Comparison of ENCODE assay signal across 14 cellular contexts in genomic region chr1:174969977-174970376, GRCh38. TPM values are rescaled to one million over a fixed set of nuclear protein-coding genes. Genes with fewer than 3 reads are reported as not detected.
DNase-seq lines count a peak whose midpoint lies in the region; ATAC-seq, FAIRE-seq and TF ChIP-seq lines count a peak whose summit lies in the region.
"Had no signal": no experiment of that assay in that cellular context is flagged by ENCODE, and none has a peak within 500 bp of the region (broad histone marks: within the 10 kb centered on the region; RNA-seq: fewer than 3 reads in every experiment).

No MANE protein-coding gene starts in this region.

- TF ChIP-seq POLR2A in ovary (IDR thresholded peaks at IDR 0.05), result no peak

- H3K27ac Mint-ChIP-seq in CD4-positive, alpha-beta T cell, result peak overlapping the region; percentile 95
- H3K27ac Mint-ChIP-seq in immature natural killer cell, result peak overlapping the region; percentile 91 to 99 (median 96)

- no peaks in the 10 kb centered on the region for H3K27me3 Mint-ChIP-seq in CD4-positive, alpha-beta T cell
- H3K27me3 Mint-ChIP-seq in immature natural killer cell (ENCODE audit: low read depth in 3 of 3), result peaks cover 13 to 21% (median 20%) of the 10 kb centered on the region in 3 donors
- H3K27me3 Mint-ChIP-seq: activated B cell treated with CpG ODN at 0.5 μM for 24 hours had no signal

- no peak for TF ChIP-seq EP300 in ovary (IDR thresholded peaks at IDR 0.05)

- POLR2A ChIA-PET in CD4-positive, alpha-beta T cell (lab: Charles Lee), result interaction anchor here (1.4 to 10.4 kb wide), 5 partner anchors 9 to 87 kb away, joined by 5 to 338 read pairs (median 22); partner anchors contain the start of gene CACYBP

- H3K36me3 ChIP-seq in ovary, result no peaks in the 10 kb centered on the region

- peaks cover 12% of the 10 kb centered on the region for H3K4me1 ChIP-seq in ovary (ENCODE audit: insufficient read depth)

- H3K4me3 ChIP-seq in ovary, result no peak overlapping the region
- H3K4me3 ChIP-seq: left lung had no signal

- DNase-seq in CD4-positive, alpha-beta T cell, result no peak
- DNase-seq in RCC 7860 (ENCODE audit: low spot score) (peak; percentile 20), immature natural killer cell (peak; percentile 68 to 74 (median 73)), COLO668 (lab: John Stamatoyannopoulos, UW; ENCODE audit: unreplicated experiment) (no peak), ovary (no peak)
- DNase-seq: activated B cell treated with CpG ODN at 0.5 μM for 24 hours; effector CD4-positive, alpha-beta T cell; GDM1; left lung; NCI-H526; posterior cingulate gyrus had no signal

- H3K27me3 ChIP-seq in CD4-positive, alpha-beta T cell (ENCODE audit: control insufficient read depth, insufficient read depth, low read length), result no peaks in the 10 kb centered on the region
- H3K27me3 ChIP-seq in ovary, result no peaks in the 10 kb centered on the region
- H3K27me3 ChIP-seq: left lung had no signal

- peaks cover 27% of the 10 kb centered on the region for H3K36me3 Mint-ChIP-seq in CD4-positive, alpha-beta T cell (ENCODE audit: low read depth)
- peaks cover 14 to 18% (median 16%) of the 10 kb centered on the region in 3 donors for H3K36me3 Mint-ChIP-seq in immature natural killer cell

- intact Hi-C loops in CD4-positive, alpha-beta T cell (cut with DNase I, micrococcal nuclease), result loop anchor here (2.0 to 5.0 kb wide), 5 partner anchors 13 to 173 kb away; no protein-coding TSS in a partner anchor
- intact Hi-C loops in ovary (cut with DNase I), result no loop called here

- TF ChIP-seq CTCF in CD4-positive, alpha-beta T cell (IDR thresholded peaks at IDR 0.05), result no peak
- no peak for TF ChIP-seq CTCF in ovary (IDR thresholded peaks at IDR 0.05)

- ATAC-seq in CD4-positive, alpha-beta T cell (ENCODE audit: poor library complexity), result no peak
- peak; percentile 31 for ATAC-seq in GM19463 (IDR thresholded peaks at IDR 0.05; ENCODE audit: unreplicated experiment)
- ATAC-seq in GM19023 (IDR thresholded peaks at IDR 0.05; ENCODE audit: unreplicated experiment), result no peak
- no peak for ATAC-seq in HG02938 (IDR thresholded peaks at IDR 0.05; ENCODE audit: unreplicated experiment)
- ATAC-seq: left lung had no signal

- no peaks in the 10 kb centered on the region for H3K9me3 ChIP-seq in CD4-positive, alpha-beta T cell (ENCODE audit: control insufficient read depth, low read length)
- no peaks in the 10 kb centered on the region for H3K9me3 ChIP-seq in ovary
- H3K9me3 ChIP-seq: left lung had no signal

- no peaks in the 10 kb centered on the region for H3K9me3 Mint-ChIP-seq in CD4-positive, alpha-beta T cell
- H3K9me3 Mint-ChIP-seq in immature natural killer cell, result no peaks in the 10 kb centered on the region
- H3K9me3 Mint-ChIP-seq: activated B cell treated with CpG ODN at 0.5 μM for 24 hours had no signal

- peak overlapping the region; percentile 50 for H3K4me3 Mint-ChIP-seq in CD4-positive, alpha-beta T cell
- H3K4me3 Mint-ChIP-seq in immature natural killer cell, result peak overlapping the region; percentile 78 to 88 (median 83)

- FAIRE-seq in RCC 7860 (lab: Jason Lieb, UNC), result peak; percentile 18

- WGBS in ovary, 3 donors, result 77 to 94% (median 83%) methylated on average over 1 of the region's 1 CpG

- H3K4me1 Mint-ChIP-seq in CD4-positive, alpha-beta T cell (ENCODE audit: low read depth), result peaks cover 60% of the 10 kb centered on the region
- H3K4me1 Mint-ChIP-seq in immature natural killer cell, result peaks cover 80 to 91% of the 10 kb centered on the region in 2 donors

- CTCF ChIA-PET in CD4-positive, alpha-beta T cell (lab: Charles Lee), result interaction anchor here (1.1 to 1.2 kb wide), 2 partner anchors 20 to 60 kb away, joined by 4 read pairs; no protein-coding TSS in a partner anchor

- H3K27ac ChIP-seq in CD4-positive, alpha-beta T cell (ENCODE audit: low read depth, low read length), result peak overlapping the region; percentile 88
- H3K27ac ChIP-seq in ovary, result no peak overlapping the region

RNA-seq across cellular contexts. Expression of gene CACYBP, which starts 29.8 kb away (rescaled TPM):
- total RNA-seq in CD4-positive, alpha-beta T cell, result 100 to 1,000 TPM; 140 to 146 TPM
- polyA plus RNA-seq in immature natural killer cell, result 100 to 1,000 TPM; 131 to 160 (median 135) TPM
- 100 to 1,000 TPM in 1 of 7 donors, 10 to 100 TPM in 6; 58.4 to 127 (median 70.1) TPM for total RNA-seq in ovary
- polyA plus RNA-seq in ovary, result 100 to 1,000 TPM in 1 of 2 donors, 10 to 100 TPM in 1; 75.7 to 171 TPM

RNA-seq across cellular contexts. Expression of gene MRPS14, which starts 53.2 kb away (rescaled TPM):
- total RNA-seq in CD4-positive, alpha-beta T cell, result 1 to 10 TPM; 8.5 to 9.6 TPM
- polyA plus RNA-seq in immature natural killer cell, result 10 to 100 TPM; 42.5 to 52.1 (median 44.4) TPM
- 10 to 100 TPM; 21.1 to 30.9 (median 26.2) TPM for total RNA-seq in ovary
- 10 to 100 TPM; 21.0 to 38.0 TPM for polyA plus RNA-seq in ovary

Comparison
In these comparisons a context has a peak if more than half of its experiments do, and no peak if none do; other contexts are left out.
1. DNase-seq: peak in RCC 7860 (single experiment) and immature natural killer cell (3 of 3); none in CD4-positive, alpha-beta T cell (0 of 10), COLO668 (single experiment) and ovary (0 of 5).
2. intact Hi-C loops: an anchor here in CD4-positive, alpha-beta T cell (2.0 to 5.0 kb wide); none called in ovary.